ENCODE assay signal across 6 cellular contexts in the genomic region with DNA sequence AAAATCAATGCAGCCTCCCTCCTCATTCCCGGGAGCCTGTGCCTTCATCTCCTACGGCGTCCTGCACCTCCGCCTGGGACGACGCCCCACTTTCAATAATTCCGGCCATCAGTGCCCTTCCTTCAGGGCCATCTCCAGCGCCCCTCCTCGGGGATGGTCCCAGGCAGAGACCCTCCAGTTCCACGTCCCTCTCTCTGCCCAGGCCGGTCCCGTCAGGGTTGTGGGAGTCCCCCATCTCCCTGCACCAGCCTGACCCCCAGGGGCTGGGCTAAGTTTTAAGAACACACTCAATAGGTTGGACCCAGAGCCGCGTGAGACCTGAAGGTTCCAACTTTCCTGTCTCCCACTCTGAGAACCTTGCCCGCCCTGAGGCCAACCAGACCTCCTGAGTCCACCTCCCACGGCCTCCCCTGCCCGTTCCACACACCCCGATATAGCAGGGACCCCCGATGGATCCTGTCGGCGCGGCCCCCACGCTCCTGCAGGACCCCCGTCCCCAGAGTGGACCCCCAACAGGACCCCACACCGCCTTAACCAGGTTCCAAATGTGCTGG. TPM values are rescaled to one million over a fixed set of nuclear protein-coding genes. Genes with fewer than 3 reads are reported as not detected.
DNase-seq lines count a peak whose midpoint lies in the region; ATAC-seq and TF ChIP-seq lines count a peak whose summit lies in the region.

No MANE protein-coding gene starts in this region.

- no peaks in the 10 kb centered on the region for H3K4me1 ChIP-seq in foreskin keratinocyte

- H3K27me3 ChIP-seq in foreskin keratinocyte = no peaks in the 10 kb centered on the region

- H3K4me3 Mint-ChIP-seq in activated CD4-positive, alpha-beta T cell treated with anti-CD3 and anti-CD28 coated beads, Interleukin-2, amount 10 ng/mL, durations not matched to agents 7 days and 5 days = peak overlapping the region; percentile 89
- H3K4me3 Mint-ChIP-seq in stimulated activated naive CD8-positive, alpha-beta T cell treated with anti-CD3 and anti-CD28 coated beads, Interleukin-15, amount 100 ng/mL, for 72 hours = peak overlapping the region; percentile 97 to 99

- CTCF ChIA-PET in activated CD4-positive, alpha-beta T cell treated with anti-CD3 and anti-CD28 coated beads, Interleukin-2, amount 10 ng/mL, durations not matched to agents 7 days and 5 days (lab: Charles Lee) = interaction anchor here (0.6 to 0.7 kb wide), 2 partner anchors 10 to 78 kb away, joined by 3 read pairs; no protein-coding TSS in a partner anchor

- H3K27ac ChIP-seq in foreskin keratinocyte = peak overlapping the region; percentile 5

- peaks cover 4% of the 10 kb centered on the region for H3K36me3 Mint-ChIP-seq in activated CD4-positive, alpha-beta T cell treated with anti-CD3 and anti-CD28 coated beads, Interleukin-2, amount 10 ng/mL, durations not matched to agents 7 days and 5 days (ENCODE audit: low read depth)

- no peaks in the 10 kb centered on the region for H3K27me3 Mint-ChIP-seq in activated CD4-positive, alpha-beta T cell treated with anti-CD3 and anti-CD28 coated beads, Interleukin-2, amount 10 ng/mL, durations not matched to agents 7 days and 5 days
- no peaks in the 10 kb centered on the region for H3K27me3 Mint-ChIP-seq in stimulated activated naive CD8-positive, alpha-beta T cell treated with anti-CD3 and anti-CD28 coated beads, Interleukin-15, amount 100 ng/mL, for 72 hours

- no peak for DNase-seq in activated CD4-positive, alpha-beta T cell treated with anti-CD3 and anti-CD28 coated beads, Interleukin-2, amount 10 ng/mL, durations not matched to agents 7 days and 5 days
- no peak for DNase-seq in activated CD4-positive, alpha-beta T cell treated with anti-CD3 and anti-CD28 coated beads, Interleukin-2, amount 50 U/mL, for 1 hour
- DNase-seq in foreskin keratinocyte (no peak), NCI-H2196 treated with DMSO at 0.1 percent for 48 hours (lab: John Stamatoyannopoulos, UW; ENCODE audit: unreplicated experiment) (no peak), NCI-H774 (lab: John Stamatoyannopoulos, UW) (no peak)
- no peak for DNase-seq in stimulated activated naive CD8-positive, alpha-beta T cell treated with anti-CD3 and anti-CD28 coated beads, Interleukin-15, amount 100 ng/mL, for 72 hours

- no peak for TF ChIP-seq CTCF in foreskin keratinocyte (conservative IDR thresholded peaks at IDR 0.05)

- POLR2A ChIA-PET in activated CD4-positive, alpha-beta T cell treated with anti-CD3 and anti-CD28 coated beads, Interleukin-2, amount 10 ng/mL, durations not matched to agents 7 days and 5 days (lab: Charles Lee) = no interaction called here

- peaks cover 2% of the 10 kb centered on the region for H3K9me3 Mint-ChIP-seq in activated CD4-positive, alpha-beta T cell treated with anti-CD3 and anti-CD28 coated beads, Interleukin-2, amount 10 ng/mL, durations not matched to agents 7 days and 5 days
- H3K9me3 Mint-ChIP-seq in stimulated activated naive CD8-positive, alpha-beta T cell treated with anti-CD3 and anti-CD28 coated beads, Interleukin-15, amount 100 ng/mL, for 72 hours = peaks cover 0 to 4% of the 10 kb centered on the region in 2 donors

- no peak for ATAC-seq in foreskin keratinocyte
- ATAC-seq in stimulated activated naive CD8-positive, alpha-beta T cell treated with anti-CD3 and anti-CD28 coated beads, Interleukin-15, amount 100 ng/mL, for 72 hours = peak; percentile 2

- peaks cover 32% of the 10 kb centered on the region for H3K4me1 Mint-ChIP-seq in activated CD4-positive, alpha-beta T cell treated with anti-CD3 and anti-CD28 coated beads, Interleukin-2, amount 10 ng/mL, durations not matched to agents 7 days and 5 days
- peaks cover 41% of the 10 kb centered on the region for H3K4me1 Mint-ChIP-seq in stimulated activated naive CD8-positive, alpha-beta T cell treated with anti-CD3 and anti-CD28 coated beads, Interleukin-15, amount 100 ng/mL, for 72 hours

- H3K27ac Mint-ChIP-seq in activated CD4-positive, alpha-beta T cell treated with anti-CD3 and anti-CD28 coated beads, Interleukin-2, amount 10 ng/mL, durations not matched to agents 7 days and 5 days = peak overlapping the region; percentile 98
- peak overlapping the region; percentile 98 to 99 for H3K27ac Mint-ChIP-seq in stimulated activated naive CD8-positive, alpha-beta T cell treated with anti-CD3 and anti-CD28 coated beads, Interleukin-15, amount 100 ng/mL, for 72 hours

RNA-seq across cellular contexts. Expression of a gene that starts 0.6 kb away (rescaled TPM):
- 10 to 100 TPM; 23.1 to 24.1 TPM for total RNA-seq in activated CD4-positive, alpha-beta T cell treated with anti-CD3 and anti-CD28 coated beads, Interleukin-2, amount 10 ng/mL, durations not matched to agents 7 days and 5 days
- total RNA-seq in foreskin keratinocyte = 25.8 and 30.1 TPM in 2 replicates
- polyA plus RNA-seq in foreskin keratinocyte = 34.4 and 36.5 TPM in 2 replicates

RNA-seq across cellular contexts. Expression of a gene that starts 32.4 kb away (rescaled TPM):
- 1 to 10 TPM; 2.4 to 3.4 TPM for total RNA-seq in activated CD4-positive, alpha-beta T cell treated with anti-CD3 and anti-CD28 coated beads, Interleukin-2, amount 10 ng/mL, durations not matched to agents 7 days and 5 days
- 0.18 TPM in 1 of 2 replicates, not detected in the other for total RNA-seq in foreskin keratinocyte
- 0.51 and 0.66 TPM in 2 replicates for polyA plus RNA-seq in foreskin keratinocyte

RNA-seq across cellular contexts. Expression of a gene that starts 54.3 kb away (rescaled TPM):
- total RNA-seq in activated CD4-positive, alpha-beta T cell treated with anti-CD3 and anti-CD28 coated beads, Interleukin-2, amount 10 ng/mL, durations not matched to agents 7 days and 5 days = 10 to 100 TPM; 34.2 to 35.8 TPM
- 21.7 and 21.8 TPM in 2 replicates for total RNA-seq in foreskin keratinocyte
- 29.3 and 33.1 TPM in 2 replicates for polyA plus RNA-seq in foreskin keratinocyte

RNA-seq across cellular contexts. Expression of a gene that starts 54.4 kb away (rescaled TPM):
- 100 to 1,000 TPM in 1 of 2 experiments, 10 to 100 TPM in 1; 82.5 to 104 TPM for total RNA-seq in activated CD4-positive, alpha-beta T cell treated with anti-CD3 and anti-CD28 coated beads, Interleukin-2, amount 10 ng/mL, durations not matched to agents 7 days and 5 days
- total RNA-seq in foreskin keratinocyte = 118 and 132 TPM in 2 replicates
- polyA plus RNA-seq in foreskin keratinocyte = 154 TPM in 2 replicates
